ENCODE assay signal across 13 cellular contexts in the genomic region with DNA sequence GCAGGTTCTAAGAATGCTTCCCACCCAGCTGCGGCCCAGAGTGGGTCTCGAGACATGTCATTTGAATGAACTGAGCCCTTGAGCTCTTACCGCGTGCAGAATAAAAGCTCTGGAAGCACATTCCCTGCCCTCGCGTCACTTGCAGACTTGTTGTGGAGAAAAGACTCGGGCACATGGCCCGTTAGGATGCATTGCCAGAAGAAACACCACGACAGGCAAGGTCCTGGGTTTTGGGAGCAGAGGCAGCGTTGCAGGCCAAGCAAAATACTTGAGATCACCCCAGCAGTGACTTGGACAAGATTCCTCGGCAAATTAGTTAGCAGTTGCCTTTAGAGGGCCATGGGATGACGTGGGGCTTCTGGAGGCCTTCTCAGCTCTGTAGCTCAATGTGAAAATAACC.
"Had no signal": no experiment of that assay in that cellular context is flagged by ENCODE, and none has a peak within 500 bp of the region (broad histone marks: within the 10 kb centered on the region; RNA-seq: fewer than 3 reads in every experiment).

No MANE protein-coding gene starts in this region.

- ATAC-seq: activated CD8-positive, alpha-beta T cell treated with anti-CD3 and anti-CD28 coated beads, Interleukin-2, amount 10 ng/mL, durations not matched to agents 7 days and 5 days; activated T-cell treated with anti-CD3 and anti-CD28 coated beads, Interleukin-2, amount 50 U/mL, for 72 hours; stimulated activated naive B cell treated with anti-CD40 and anti-IgM and Interleukin-4, amounts not matched to agents 10 μg/mL and 1 μg/mL and 100 μg/mL, for 72 hours had no signal

- H3K4me1 Mint-ChIP-seq: activated B cell treated with CpG ODN at 0.5 μM for 24 hours; activated naive CD8-positive, alpha-beta T cell treated with anti-CD3 and anti-CD28 coated beads, Interleukin-2, amount 10 ng/mL, durations not matched to agents 7 days and 5 days; stimulated activated naive B cell treated with anti-CD40 and anti-IgM and Interleukin-4, amounts not matched to agents 10 μg/mL and 1 μg/mL and 100 μg/mL, for 72 hours had no signal

- H3K27me3 Mint-ChIP-seq: activated B cell treated with CpG ODN at 0.5 μM for 24 hours; activated naive CD8-positive, alpha-beta T cell treated with anti-CD3 and anti-CD28 coated beads, Interleukin-2, amount 10 ng/mL, durations not matched to agents 7 days and 5 days; stimulated activated naive B cell treated with anti-CD40 and anti-IgM and Interleukin-4, amounts not matched to agents 10 μg/mL and 1 μg/mL and 100 μg/mL, for 72 hours had no signal

- H3K4me3 ChIP-seq: colonic mucosa, esophagus muscularis mucosa, SJSA1 had no signal

- H3K4me1 ChIP-seq: colonic mucosa, esophagus muscularis mucosa, SJSA1 had no signal

- H3K4me3 Mint-ChIP-seq: activated B cell treated with CpG ODN at 0.5 μM for 24 hours; activated CD8-positive, alpha-beta T cell treated with anti-CD3 and anti-CD28 coated beads, Interleukin-2, amount 10 ng/mL, durations not matched to agents 7 days and 5 days; activated naive CD8-positive, alpha-beta T cell treated with anti-CD3 and anti-CD28 coated beads, Interleukin-2, amount 10 ng/mL, durations not matched to agents 7 days and 5 days; activated T-cell treated with anti-CD3 and anti-CD28 coated beads, Interleukin-2, amount 50 U/mL, for 72 hours; stimulated activated naive B cell treated with anti-CD40 and anti-IgM and Interleukin-4, amounts not matched to agents 10 μg/mL and 1 μg/mL and 100 μg/mL, for 72 hours had no signal

- H3K9me3 ChIP-seq: colonic mucosa, esophagus muscularis mucosa had no signal

- H3K9me3 Mint-ChIP-seq: activated naive CD8-positive, alpha-beta T cell treated with anti-CD3 and anti-CD28 coated beads, Interleukin-2, amount 10 ng/mL, durations not matched to agents 7 days and 5 days had no signal

- H3K36me3 Mint-ChIP-seq: activated naive CD8-positive, alpha-beta T cell treated with anti-CD3 and anti-CD28 coated beads, Interleukin-2, amount 10 ng/mL, durations not matched to agents 7 days and 5 days had no signal

- H3K27ac Mint-ChIP-seq: activated B cell treated with CpG ODN at 0.5 μM for 24 hours; activated CD8-positive, alpha-beta T cell treated with anti-CD3 and anti-CD28 coated beads, Interleukin-2, amount 10 ng/mL, durations not matched to agents 7 days and 5 days; activated naive CD8-positive, alpha-beta T cell treated with anti-CD3 and anti-CD28 coated beads, Interleukin-2, amount 10 ng/mL, durations not matched to agents 7 days and 5 days; activated T-cell treated with anti-CD3 and anti-CD28 coated beads, Interleukin-2, amount 50 U/mL, for 72 hours; stimulated activated naive B cell treated with anti-CD40 and anti-IgM and Interleukin-4, amounts not matched to agents 10 μg/mL and 1 μg/mL and 100 μg/mL, for 72 hours had no signal

- DNase-seq: activated B cell treated with CpG ODN at 0.5 μM for 24 hours; activated CD4-positive, alpha-beta T cell treated with anti-CD3 and anti-CD28 coated beads for 48 hours; activated CD8-positive, alpha-beta memory T cell treated with anti-CD3 and anti-CD28 coated beads, Interleukin-2, amount 50 U/mL, for 4 hours; activated CD8-positive, alpha-beta T cell treated with anti-CD3 and anti-CD28 coated beads, Interleukin-2, amount 10 ng/mL, durations not matched to agents 7 days and 5 days; activated naive CD8-positive, alpha-beta T cell treated with anti-CD3 and anti-CD28 coated beads, Interleukin-2, amount 10 ng/mL, durations not matched to agents 7 days and 5 days; activated T-cell treated with anti-CD3 and anti-CD28 coated beads, Interleukin-2, amount 50 U/mL, for 72 hours; colonic mucosa; stimulated activated naive B cell treated with anti-CD40 and anti-IgM and Interleukin-4, amounts not matched to agents 10 μg/mL and 1 μg/mL and 100 μg/mL, for 72 hours; substantia nigra; T-helper 2 cell; trophoblast cell had no signal

- H3K36me3 ChIP-seq: colonic mucosa, esophagus muscularis mucosa, SJSA1 had no signal

- H3K27ac ChIP-seq: colonic mucosa, esophagus muscularis mucosa, SJSA1 had no signal

- H3K27me3 ChIP-seq: colonic mucosa had no signal
